Comparison of ENCODE assay signal across 8 cellular contexts in the genomic region with DNA sequence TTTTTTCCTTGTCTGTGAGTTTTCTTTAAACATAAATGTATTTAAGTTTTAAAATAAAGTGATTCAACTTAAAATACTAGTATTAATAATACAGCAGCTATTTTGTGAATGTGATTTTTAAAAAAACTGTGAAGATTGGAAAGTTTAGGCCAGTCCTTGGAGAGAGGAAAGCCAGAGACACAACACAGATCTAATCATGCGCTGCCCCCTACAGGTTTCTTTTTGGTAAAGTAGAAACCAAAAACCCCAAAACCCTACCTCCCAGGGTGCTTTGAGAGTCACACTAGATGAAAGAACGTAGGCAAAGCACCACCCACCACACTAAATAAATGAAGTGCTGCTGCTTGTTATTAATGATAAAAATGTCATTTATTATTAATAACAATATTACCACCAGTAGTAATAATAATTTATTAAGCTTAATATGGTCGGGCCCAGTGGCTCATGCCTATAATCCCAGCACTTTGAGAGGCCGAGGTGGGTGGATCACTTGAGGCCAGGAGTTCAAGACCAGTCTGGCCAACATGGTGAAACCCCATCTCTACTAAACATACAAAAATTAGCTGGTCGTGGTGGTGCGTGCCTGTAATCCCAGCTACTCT. TPM values are rescaled to one million over a fixed set of nuclear protein-coding genes. Genes with fewer than 3 reads are reported as not detected.
DNase-seq lines count a peak whose midpoint lies in the region; ATAC-seq and TF ChIP-seq lines count a peak whose summit lies in the region.

No MANE protein-coding gene starts in this region.

- no peaks in the 10 kb centered on the region for H3K27me3 Mint-ChIP-seq in MCF 10A (ENCODE audit: insufficient read depth, unreplicated experiment)

- H3K9me3 Mint-ChIP-seq in MCF 10A (ENCODE audit: unreplicated experiment): no peaks in the 10 kb centered on the region

- intact Hi-C loops in MCF 10A (cut with micrococcal nuclease): loop anchor here (1.0 kb wide), 3 partner anchors 82 to 305 kb away; no protein-coding TSS in a partner anchor

- CTCF ChIA-PET in MCF 10A (lab: Yijun Ruan, JAX): interaction anchor here (0.6 to 19.0 kb wide), 75 partner anchors 9 to 1745 kb away, joined by 3 to 354 read pairs (median 4); a partner anchor contains a TSS

- H3K27ac Mint-ChIP-seq in MCF 10A (ENCODE audit: low read depth, unreplicated experiment): no peak overlapping the region

- POLR2A ChIA-PET in MCF 10A (lab: Yijun Ruan, JAX): interaction anchor here (0.5 to 2.4 kb wide), 10 partner anchors 13 to 306 kb away, joined by 3 to 7 read pairs (median 3); no protein-coding TSS in a partner anchor

- TF ChIP-seq CTCF in MCF 10A (IDR thresholded peaks at IDR 0.05; ENCODE audit: unreplicated experiment): peak; percentile 46

- no peak for ATAC-seq in GM18907 (IDR thresholded peaks at IDR 0.05; ENCODE audit: unreplicated experiment)

- H3K4me1 Mint-ChIP-seq in MCF 10A (ENCODE audit: insufficient read depth, unreplicated experiment): peaks cover 6% of the 10 kb centered on the region

- BruUV-seq in MCF 10A (replicated peaks; lab: Mats Ljungman, UMichigan): no TSS peak

- H3K4me3 Mint-ChIP-seq in MCF 10A (ENCODE audit: unreplicated experiment): no peak overlapping the region

- H3K36me3 Mint-ChIP-seq in MCF 10A (ENCODE audit: insufficient read depth, unreplicated experiment): peaks cover 25% of the 10 kb centered on the region

- peak; percentile 52 for DNase-seq in NCI-H1436 (lab: John Stamatoyannopoulos, UW)
- DNase-seq in NCI-H1436 treated with DMSO at 0.1 percent for 48 hours (lab: John Stamatoyannopoulos, UW): no peak
- peak; percentile 75 for DNase-seq in NAMALWA (ENCODE audit: low spot score)
- peak; percentile 74 for DNase-seq in SW480 (ENCODE audit: low spot score)
- DNase-seq in MCF 10A (ENCODE audit: unreplicated experiment): peak; percentile 79
- DNase-seq in kidney glomerular epithelial cell (lab: John Stamatoyannopoulos, UW): peak; percentile 18
- peak; percentile 17 to 28 for DNase-seq in stimulated activated CD4-positive, alpha-beta T cell treated with anti-CD3 and anti-CD28 coated beads, Interleukin-4, amount 100 ng/mL, for 48 hours (ENCODE audit: low read depth in 2 of 2)

RNA-seq across cellular contexts. Expression of a gene that starts 33.7 kb away (rescaled TPM):
- 14.6 and 16.5 TPM in 2 replicates for total RNA-seq in MCF 10A (2022)
